8 cellular contexts compared by ENCODE assay signal in the genomic region with DNA sequence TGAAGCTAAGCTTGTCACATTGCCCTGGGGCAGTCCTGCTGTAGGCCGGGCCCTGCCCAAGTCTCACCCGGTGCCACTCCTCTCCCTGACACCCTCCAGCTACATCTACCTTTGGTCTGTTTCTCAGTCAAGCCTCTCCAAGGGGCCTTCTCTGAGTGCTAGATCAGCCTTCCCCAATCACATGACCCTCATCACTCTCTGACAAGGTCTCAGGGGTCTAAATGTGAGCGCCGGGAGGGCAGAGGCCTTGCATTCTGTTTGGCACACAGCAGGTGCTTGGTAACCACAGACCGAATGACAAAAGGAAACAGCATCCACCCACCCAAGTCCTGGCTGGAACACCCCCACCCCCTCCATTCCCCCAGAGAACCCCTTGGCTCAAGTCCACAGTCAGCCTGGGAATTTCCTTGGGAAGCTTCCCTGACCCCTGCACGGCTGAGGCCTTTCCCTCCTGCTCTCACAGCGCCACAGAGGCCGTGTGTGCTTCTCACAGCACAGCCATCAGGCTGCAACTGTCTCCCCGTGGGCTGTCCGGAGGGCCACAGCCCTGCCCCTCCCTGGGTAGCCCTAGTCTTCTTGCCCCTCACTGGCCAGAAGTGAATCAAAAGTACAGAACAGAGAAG. TPM values are rescaled to one million over a fixed set of nuclear protein-coding genes. Genes with fewer than 3 reads are reported as not detected.
A peak's percentile ranks its signal among the peaks of the same experiment; 100 is the strongest.
DNase-seq lines count a peak whose midpoint lies in the region; ATAC-seq and TF ChIP-seq lines count a peak whose summit lies in the region.

No MANE protein-coding gene starts in this region.

- H3K36me3 Mint-ChIP-seq in osteocyte (ENCODE audit: unreplicated experiment), result peaks cover 45% of the 10 kb centered on the region

- H4K20me1 ChIP-seq in BLaER1 treated with 17β-estradiol and CSF1 and Interleukin-3, amounts not matched to agents 10 nM and 100 nM, result peaks cover 0 to 56% (median 14%) of the 10 kb centered on the region in 11 experiments; a peak in 11 of 22 replicates
- no peaks in the 10 kb centered on the region for H4K20me1 ChIP-seq in SU-DHL-6 (ENCODE audit: low read depth, low read length)

- peaks cover 51 to 81% (median 65%) of the 10 kb centered on the region in 11 experiments for H3K36me3 ChIP-seq in BLaER1 treated with 17β-estradiol and CSF1 and Interleukin-3, amounts not matched to agents 10 nM and 100 nM
- peaks cover 3% of the 10 kb centered on the region; the same call in 1 of the 2 replicates for H3K36me3 ChIP-seq in SU-DHL-6 (ENCODE audit: low read length)

- peak; percentile 35 for DNase-seq in fibroblast of pulmonary artery (ENCODE audit: low read depth)
- no peak for DNase-seq in osteocyte (ENCODE audit: extremely low spot score, unreplicated experiment)
- no peak for DNase-seq in activated gamma-delta T cell (lab: John Stamatoyannopoulos, UW)
- DNase-seq in NCI-H510A (lab: John Stamatoyannopoulos, UW), result no peak

- peaks cover 49 to 100% (median 92%) of the 10 kb centered on the region in 10 experiments for H3K4me1 ChIP-seq in BLaER1 treated with 17β-estradiol and CSF1 and Interleukin-3, amounts not matched to agents 10 nM and 100 nM

- peaks cover 50% of the 10 kb centered on the region for H3F3A ChIP-seq in SU-DHL-6 (ENCODE audit: insufficient read depth)

- peaks cover 36% of the 10 kb centered on the region for H3K4me1 Mint-ChIP-seq in osteocyte (ENCODE audit: unreplicated experiment)

- H3K4me2 ChIP-seq in BLaER1 treated with 17β-estradiol and CSF1 and Interleukin-3, amounts not matched to agents 10 nM and 100 nM, result peak overlapping the region; percentile 63 to 93 (median 75)
- peak overlapping the region; percentile 44 for H3K4me2 ChIP-seq in SU-DHL-6 (ENCODE audit: low read depth, low read length, poor library complexity, severe bottlenecking)

- ATAC-seq in GM21381 (IDR thresholded peaks at IDR 0.05; ENCODE audit: unreplicated experiment) (no peak), HG02885 (IDR thresholded peaks at IDR 0.05; ENCODE audit: poor library complexity, unreplicated experiment) (no peak)

- H3K4me3 Mint-ChIP-seq in osteocyte (ENCODE audit: unreplicated experiment), result no peak overlapping the region

- peak overlapping the region in 10 of 11 experiments; percentile 8 to 96 (median 76); a peak in 19 of 22 replicates for H3K27ac ChIP-seq in BLaER1 treated with 17β-estradiol and CSF1 and Interleukin-3, amounts not matched to agents 10 nM and 100 nM
- H3K27ac ChIP-seq in SU-DHL-6 (ENCODE audit: low read depth, low read length), result peak overlapping the region; percentile 96

- H3K27me3 ChIP-seq in BLaER1 treated with 17β-estradiol and CSF1 and Interleukin-3, amounts not matched to agents 10 nM and 100 nM, result no peaks in the 10 kb centered on the region
- H3K27me3 ChIP-seq in SU-DHL-6 (ENCODE audit: low read length), result no peaks in the 10 kb centered on the region

- H2AFZ ChIP-seq in SU-DHL-6 (ENCODE audit: low read depth, low read length, severe bottlenecking), result no peak overlapping the region

- H3K4me3 ChIP-seq in BLaER1 treated with 17β-estradiol and CSF1 and Interleukin-3, amounts not matched to agents 10 nM and 100 nM, result peak overlapping the region in 1 of 10 experiments; percentile 17; a peak in 3 of 20 replicates
- no peak overlapping the region for H3K4me3 ChIP-seq in SU-DHL-6 (ENCODE audit: insufficient read depth, low read length, poor library complexity, severe bottlenecking)
- H3K4me3 ChIP-seq in fibroblast of pulmonary artery (replicated peaks; ENCODE audit: low read depth, low read length), result no peak overlapping the region

- H3K9me3 ChIP-seq in BLaER1 treated with 17β-estradiol and CSF1 and Interleukin-3, amounts not matched to agents 10 nM and 100 nM (replicated peaks in 1 of 11), result no peaks in the 10 kb centered on the region; a peak in 1 of 22 replicates
- no peaks in the 10 kb centered on the region for H3K9me3 ChIP-seq in SU-DHL-6 (ENCODE audit: insufficient read depth, low read length)

- H3K27ac Mint-ChIP-seq in osteocyte (ENCODE audit: unreplicated experiment), result peak overlapping the region; percentile 89

- TF ChIP-seq CTCF in SU-DHL-6 (IDR thresholded peaks at IDR 0.05; ENCODE audit: insufficient read depth, low read length, poor library complexity, severe bottlenecking) (no peak), fibroblast of pulmonary artery (IDR thresholded peaks at IDR 0.05; ENCODE audit: low read length, missing control alignments) (no peak), osteocyte (IDR thresholded peaks at IDR 0.05) (no peak)

- H3K9ac ChIP-seq in BLaER1 treated with 17β-estradiol and CSF1 and Interleukin-3, amounts not matched to agents 10 nM and 100 nM, result peak overlapping the region; percentile 12 to 79 (median 55); a peak in 19 of 22 replicates
- peak overlapping the region; percentile 41 for H3K9ac ChIP-seq in SU-DHL-6 (ENCODE audit: low read length)

- H3K79me2 ChIP-seq in SU-DHL-6 (ENCODE audit: insufficient read depth, low read length), result 0 out of 2 replicates have a peak, but pooled peaks cover 4% of the 10 kb centered on the region

- no peaks in the 10 kb centered on the region for H3K27me3 Mint-ChIP-seq in osteocyte (ENCODE audit: unreplicated experiment)

- no peaks in the 10 kb centered on the region for H3K9me2 ChIP-seq in SU-DHL-6 (replicated peaks; ENCODE audit: insufficient read depth, low read length)

- no peaks in the 10 kb centered on the region for H3K9me3 Mint-ChIP-seq in osteocyte (ENCODE audit: unreplicated experiment)

RNA-seq across cellular contexts. Expression of a gene that starts 32.9 kb away (rescaled TPM):
- total RNA-seq in osteocyte, result 26.0 and 29.5 TPM in 2 replicates

RNA-seq across cellular contexts. Expression of a gene that starts 36.2 kb away (rescaled TPM):
- total RNA-seq in osteocyte, result 177 and 185 TPM in 2 replicates
